24 cellular contexts compared by ENCODE assay signal in the genomic region with DNA sequence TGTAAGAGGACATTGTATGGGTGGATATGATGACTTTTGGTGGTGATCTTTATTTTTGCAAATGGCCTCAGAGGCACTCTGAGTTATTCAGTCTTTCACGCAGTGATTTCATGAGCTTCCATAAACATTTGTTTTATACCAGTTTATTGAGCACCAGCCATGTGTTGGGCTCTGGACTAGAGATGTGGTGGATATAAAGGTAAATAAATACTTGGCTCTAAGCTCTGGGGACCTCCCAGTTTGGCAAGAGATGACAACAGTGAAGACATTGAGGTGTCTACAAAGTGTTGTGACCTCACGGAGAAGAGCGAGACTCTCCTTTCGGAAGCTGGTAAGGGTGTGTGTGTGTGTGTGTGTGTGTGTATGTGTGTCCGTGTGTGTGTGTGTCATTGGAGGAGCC.
DNase-seq lines count a peak whose midpoint lies in the region; ATAC-seq and TF ChIP-seq lines count a peak whose summit lies in the region.
"Had no signal": no experiment of that assay in that cellular context is flagged by ENCODE, and none has a peak within 500 bp of the region (broad histone marks: within the 10 kb centered on the region; RNA-seq: fewer than 3 reads in every experiment).

No MANE protein-coding gene starts in this region.

- no peaks in the 10 kb centered on the region for H4K20me1 ChIP-seq in IMR-90 (ENCODE audit: insufficient read depth, low read length)
- H4K20me1 ChIP-seq: BLaER1 treated with 17β-estradiol and CSF1 and Interleukin-3, amounts not matched to agents 10 nM and 100 nM had no signal

- H3K36me3 Mint-ChIP-seq in progenitor cell of endocrine pancreas (ENCODE audit: insufficient read depth) = peaks cover 6% of the 10 kb centered on the region

- no peak overlapping the region for H3K23ac ChIP-seq in IMR-90 (ENCODE audit: low read depth, low read length)

- POLR2A ChIA-PET in IMR-90 (lab: Charles Lee; ENCODE audit: unreplicated experiment) = no interaction called here

- no peak for ATAC-seq in IMR-90 (ENCODE audit: low read depth)
- ATAC-seq: A549, HCT116 had no signal

- no peak overlapping the region for H3K9ac ChIP-seq in IMR-90 (ENCODE audit: low read depth, low read length)
- H3K9ac ChIP-seq: BLaER1 treated with 17β-estradiol and CSF1 and Interleukin-3, amounts not matched to agents 10 nM and 100 nM had no signal

- H2AFZ ChIP-seq in IMR-90 (replicated peaks; ENCODE audit: low read length, poor library complexity) = no peak overlapping the region

- H3K27ac Mint-ChIP-seq in progenitor cell of endocrine pancreas = peak overlapping the region; percentile 1
- H3K27ac Mint-ChIP-seq: CD4-positive, alpha-beta T cell; T-helper 1 cell treated with Interleukin-12 subunit alpha and Interleukin-12 subunit beta and Interleukin-4 antibody, amounts not matched to agents 30 μg/mL and 1 μg/mL, for 36 hours had no signal

- peak overlapping the region; percentile 12; the same call in 1 of the 2 replicates for H2AK5ac ChIP-seq in IMR-90 (ENCODE audit: low read depth, low read length)

- no peak overlapping the region for H2BK120ac ChIP-seq in IMR-90 (ENCODE audit: low read depth, low read length)

- H3K27ac ChIP-seq in IMR-90 (ENCODE audit: insufficient read depth, low read length) = no peak overlapping the region
- H3K27ac ChIP-seq in breast epithelium = peak overlapping the region; percentile 21 to 34
- H3K27ac ChIP-seq in Peyer's patch = no peak overlapping the region
- H3K27ac ChIP-seq: A549; BLaER1 treated with 17β-estradiol and CSF1 and Interleukin-3, amounts not matched to agents 10 nM and 100 nM; HL-60; SK-N-MC had no signal

- no peak for TF ChIP-seq POLR2A in IMR-90 (IDR thresholded peaks at IDR 0.05; ENCODE audit: low read depth, low read length)
- no peak for TF ChIP-seq POLR2A in breast epithelium (IDR thresholded peaks at IDR 0.05)
- no peak for TF ChIP-seq POLR2A in Peyer's patch (IDR thresholded peaks at IDR 0.05)

- CTCF ChIA-PET in IMR-90 (lab: Yijun Ruan, JAX) = interaction anchor here (1.0 kb wide), 1 partner anchor 26 kb away, joined by 4 read pairs; no protein-coding TSS in a partner anchor

- peaks cover 12% of the 10 kb centered on the region for H3K4me1 ChIP-seq in IMR-90 (ENCODE audit: control insufficient read depth, insufficient read depth, low read length)
- H3K4me1 ChIP-seq in breast epithelium = peaks cover 0 to 16% of the 10 kb centered on the region in 2 donors
- H3K4me1 ChIP-seq in Peyer's patch = peaks cover 0 to 15% (median 0%) of the 10 kb centered on the region in 4 donors

- H3K9me3 Mint-ChIP-seq in progenitor cell of endocrine pancreas (ENCODE audit: low read depth) = no peaks in the 10 kb centered on the region
- H3K9me3 Mint-ChIP-seq: CD4-positive, alpha-beta T cell; T-helper 1 cell treated with Interleukin-12 subunit alpha and Interleukin-12 subunit beta and Interleukin-4 antibody, amounts not matched to agents 30 μg/mL and 1 μg/mL, for 36 hours had no signal

- H3K4me1 Mint-ChIP-seq in progenitor cell of endocrine pancreas (ENCODE audit: low read depth) = peaks cover 15% of the 10 kb centered on the region

- no peak overlapping the region for H3K18ac ChIP-seq in IMR-90 (ENCODE audit: low read depth, low read length)

- H2BK15ac ChIP-seq in IMR-90 (ENCODE audit: low read depth, low read length) = no peak overlapping the region

- no peak overlapping the region for H3K56ac ChIP-seq in IMR-90 (ENCODE audit: extremely low read depth, insufficient read depth, low read length)

- H2BK20ac ChIP-seq in IMR-90 (ENCODE audit: low read depth, low read length) = no peak overlapping the region

- WGBS in IMR-90 (ENCODE audit: extremely low coverage in 2 of 2, insufficient read length in 1 of 2), 2 experiments = no CpG with 5 or more reads among the region's 5 CpGs

- no peaks in the 10 kb centered on the region for H3K27me3 ChIP-seq in IMR-90 (ENCODE audit: control insufficient read depth, insufficient read depth, low read length)
- H3K27me3 ChIP-seq in breast epithelium = no peaks in the 10 kb centered on the region
- no peaks in the 10 kb centered on the region for H3K27me3 ChIP-seq in Peyer's patch
- H3K27me3 ChIP-seq: BLaER1 treated with 17β-estradiol and CSF1 and Interleukin-3, amounts not matched to agents 10 nM and 100 nM had no signal

- peaks cover 12% of the 10 kb centered on the region for H3K9me1 ChIP-seq in IMR-90 (ENCODE audit: insufficient read depth, low read length)

- no peak overlapping the region for H2BK5ac ChIP-seq in IMR-90 (ENCODE audit: low read depth, low read length, poor library complexity, severe bottlenecking)

- no peak overlapping the region for H4K91ac ChIP-seq in IMR-90 (ENCODE audit: insufficient read depth, low read depth, low read length)

- H3K36me3 ChIP-seq in IMR-90 (ENCODE audit: control insufficient read depth, insufficient read depth, low read length) = peaks cover 5% of the 10 kb centered on the region
- H3K36me3 ChIP-seq in breast epithelium = no peaks in the 10 kb centered on the region
- H3K36me3 ChIP-seq in Peyer's patch = no peaks in the 10 kb centered on the region
- H3K36me3 ChIP-seq: BLaER1 treated with 17β-estradiol and CSF1 and Interleukin-3, amounts not matched to agents 10 nM and 100 nM had no signal

- H3K27me3 Mint-ChIP-seq in progenitor cell of endocrine pancreas = no peaks in the 10 kb centered on the region
- H3K27me3 Mint-ChIP-seq: CD4-positive, alpha-beta T cell had no signal

- TF ChIP-seq CTCF in IMR-90 (conservative IDR thresholded peaks at IDR 0.05; ENCODE audit: low read depth, low read length) (no peak), breast epithelium (IDR thresholded peaks at IDR 0.05) (no peak), progenitor cell of endocrine pancreas (IDR thresholded peaks at IDR 0.05; ENCODE audit: unreplicated experiment) (no peak), Peyer's patch (IDR thresholded peaks at IDR 0.05) (no peak)

- H4K8ac ChIP-seq in IMR-90 (ENCODE audit: low read depth in 2 of 2, low read length in 2 of 2) = no peak overlapping the region

- H3K9me3 ChIP-seq in IMR-90 (ENCODE audit: control insufficient read depth, insufficient read depth, low read length) = no peaks in the 10 kb centered on the region
- no peaks in the 10 kb centered on the region for H3K9me3 ChIP-seq in breast epithelium
- H3K9me3 ChIP-seq in Peyer's patch = no peaks in the 10 kb centered on the region
- H3K9me3 ChIP-seq: A549 had no signal

- 0 out of 2 replicates have a peak overlapping the region, but pooled peaks have one; percentile 20 for H3K4ac ChIP-seq in IMR-90 (ENCODE audit: low read depth, low read length)

- dilution Hi-C loops in IMR-90 (cut with HindIII; ENCODE audit: low sequenced_read_pairs, unreplicated experiment) = loop anchor here (25.0 kb wide), 1 partner anchor 203 kb away; no protein-coding TSS in a partner anchor

- TF ChIP-seq RAD21 in IMR-90 (IDR thresholded peaks at IDR 0.05; ENCODE audit: low read length) = no peak

- no peak overlapping the region for H3K14ac ChIP-seq in IMR-90 (replicated peaks; ENCODE audit: low read depth, low read length)

- no TSS peak for BruUV-seq in IMR-90 (replicated peaks; lab: Mats Ljungman, UMichigan)

- H3K79me1 ChIP-seq in IMR-90 (ENCODE audit: low read depth in 1 of 2, low read length in 2 of 2) = peaks cover 21 to 35% of the 10 kb centered on the region in 2 experiments

- in situ Hi-C loops in IMR-90 (cut with MboI; ENCODE audit: low sequenced_read_pairs) = no loop called here

- no peak overlapping the region for H3K4me2 ChIP-seq in IMR-90 (ENCODE audit: low read depth, low read length)
- H3K4me2 ChIP-seq: A549; BLaER1 treated with 17β-estradiol and CSF1 and Interleukin-3, amounts not matched to agents 10 nM and 100 nM had no signal

- H3K4me3 Mint-ChIP-seq in progenitor cell of endocrine pancreas (ENCODE audit: low read depth) = no peak overlapping the region
- H3K4me3 Mint-ChIP-seq: CD4-positive, alpha-beta T cell; T-helper 1 cell treated with Interleukin-12 subunit alpha and Interleukin-12 subunit beta and Interleukin-4 antibody, amounts not matched to agents 30 μg/mL and 1 μg/mL, for 36 hours had no signal

- no peak overlapping the region for H4K5ac ChIP-seq in IMR-90 (ENCODE audit: low read depth, low read length)

- H3K4me3 ChIP-seq in IMR-90 (ENCODE audit: insufficient read depth, low read depth, low read length) (no peak overlapping the region), breast epithelium (no peak overlapping the region), Peyer's patch (no peak overlapping the region)
- H3K4me3 ChIP-seq: A549; BLaER1 treated with 17β-estradiol and CSF1 and Interleukin-3, amounts not matched to agents 10 nM and 100 nM; SK-N-MC had no signal

- DNase-seq in DMS79 (lab: John Stamatoyannopoulos, UW) = peak; percentile 53
- DNase-seq in IMR-90 = no peak
- no peak for DNase-seq in breast epithelium (ENCODE audit: low spot score in 2 of 2)
- no peak for DNase-seq in progenitor cell of endocrine pancreas (ENCODE audit: low spot score, unreplicated experiment)
- no peak for DNase-seq in GM19238 (ENCODE audit: insufficient read length, low spot score)
- no peak for DNase-seq in activated CD4-positive, alpha-beta T cell treated with anti-CD3 and anti-CD28 coated beads, Interleukin-2, amount 50 U/mL, for 1 hour
- DNase-seq in Peyer's patch = no peak
- DNase-seq: AML-193; CD4-positive, alpha-beta T cell; GOT3; Karpas-422; NCI-H1105 treated with DMSO at 0.1 percent for 48 hours; NCI-H146; NCI-H1930; NCI-H226; NCI-H524; NCI-H748 treated with DMSO at 0.1 percent for 48 hours; SHP77 treated with DMSO at 0.1 percent for 48 hours had no signal

- intact Hi-C loops in IMR-90 (cut with micrococcal nuclease) = loop anchor here (5.0 kb wide), 1 partner anchor 83 kb away; no protein-coding TSS in a partner anchor
- intact Hi-C loops in breast epithelium (cut with DNase I; ENCODE audit: low total_unique reads) = loop anchor here (5.0 kb wide), 1 partner anchor 213 kb away; no protein-coding TSS in a partner anchor

- H2AK9ac ChIP-seq in IMR-90 (replicated peaks; ENCODE audit: low read depth, low read length, poor library complexity) = no peak overlapping the region

TF ChIP-seq in IMR-90, 13 proteins besides CTCF, POLR2A, EP300 and RAD21:
- TF ChIP-seq, protein P1, sequence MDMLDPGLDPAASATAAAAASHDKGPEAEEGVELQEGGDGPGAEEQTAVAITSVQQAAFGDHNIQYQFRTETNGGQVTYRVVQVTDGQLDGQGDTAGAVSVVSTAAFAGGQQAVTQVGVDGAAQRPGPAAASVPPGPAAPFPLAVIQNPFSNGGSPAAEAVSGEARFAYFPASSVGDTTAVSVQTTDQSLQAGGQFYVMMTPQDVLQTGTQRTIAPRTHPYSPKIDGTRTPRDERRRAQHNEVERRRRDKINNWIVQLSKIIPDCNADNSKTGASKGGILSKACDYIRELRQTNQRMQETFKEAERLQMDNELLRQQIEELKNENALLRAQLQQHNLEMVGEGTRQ (IDR thresholded peaks at IDR 0.05; ENCODE audit: low read depth, low read length) = no peak
- TF ChIP-seq CEBPB (IDR thresholded peaks at IDR 0.05; ENCODE audit: low read depth, low read length) (no peak), RFX5 (IDR thresholded peaks at IDR 0.05; ENCODE audit: low read depth, low read length) (no peak), CHD1 (IDR thresholded peaks at IDR 0.05; ENCODE audit: low read depth, low read length) (no peak), MXI1 (IDR thresholded peaks at IDR 0.05; ENCODE audit: borderline replicate concordance, low read depth, low read length) (no peak)

Comparison
In these comparisons a context has a peak if more than half of its experiments do, and no peak if none do; other contexts are left out.
1. H3K27ac ChIP-seq: peak in breast epithelium (2 of 2); none in IMR-90 (single experiment) and Peyer's patch (0 of 4).